16 cellular contexts compared by ENCODE assay signal in genomic region chr2:238299803-238300202, GRCh38. TPM values are rescaled to one million over a fixed set of nuclear protein-coding genes. Genes with fewer than 3 reads are reported as not detected.
DNase-seq lines count a peak whose midpoint lies in the region; ATAC-seq and TF ChIP-seq lines count a peak whose summit lies in the region.
"Had no signal": no experiment of that assay in that cellular context is flagged by ENCODE, and none has a peak within 500 bp of the region (broad histone marks: within the 10 kb centered on the region; RNA-seq: fewer than 3 reads in every experiment).

No MANE protein-coding gene starts in this region.

- no peaks in the 10 kb centered on the region for H3K27me3 Mint-ChIP-seq in Caco-2 (ENCODE audit: insufficient read depth, unreplicated experiment)
- H3K27me3 Mint-ChIP-seq in GM23338 (ENCODE audit: insufficient read depth, low read depth, poor library complexity): peaks cover 11% of the 10 kb centered on the region

- H3K27ac ChIP-seq in colonic mucosa (peak overlapping the region; percentile 33), lower lobe of right lung (no peak overlapping the region), suprapubic skin (peak overlapping the region; percentile 65), GM23338 (ENCODE audit: low read depth) (no peak overlapping the region)

- H3K36me3 ChIP-seq in colonic mucosa: no peaks in the 10 kb centered on the region
- H3K36me3 ChIP-seq in lower lobe of right lung: no peaks in the 10 kb centered on the region
- no peaks in the 10 kb centered on the region for H3K36me3 ChIP-seq in suprapubic skin
- no peaks in the 10 kb centered on the region for H3K36me3 ChIP-seq in Caco-2 (ENCODE audit: control insufficient read depth, insufficient read depth, low read length)
- H3K36me3 ChIP-seq in GM23338 (ENCODE audit: insufficient read depth): no peaks in the 10 kb centered on the region

- TF ChIP-seq CTCF in colonic mucosa (IDR thresholded peaks at IDR 0.05) (no peak), lower lobe of right lung (IDR thresholded peaks at IDR 0.05) (no peak), suprapubic skin (IDR thresholded peaks at IDR 0.05) (no peak), Caco-2 (IDR thresholded peaks at IDR 0.05; ENCODE audit: insufficient read depth in 1 of 2, low read depth in 1 of 2, low read length in 1 of 2, severe bottlenecking in 1 of 2, unreplicated experiment in 1 of 2) (no peak), GM10266 (IDR thresholded peaks at IDR 0.05; ENCODE audit: control insufficient read depth, insufficient read depth, low read depth, missing control alignments) (no peak), GM23338 (conservative IDR thresholded peaks at IDR 0.05; ENCODE audit: low read depth in 2 of 2) (no peak)

- no peaks in the 10 kb centered on the region for H3F3A ChIP-seq in GM23338 (replicated peaks; ENCODE audit: low read depth)

- no TSS peak for BruUV-seq in Caco-2 (replicated peaks; lab: Mats Ljungman, UMichigan)

- no peak overlapping the region for H2AFZ ChIP-seq in GM23338

- H3K27me3 ChIP-seq in colonic mucosa (no peaks in the 10 kb centered on the region), lower lobe of right lung (ENCODE audit: low read depth) (no peaks in the 10 kb centered on the region), suprapubic skin (peaks cover 3% of the 10 kb centered on the region), Caco-2 (replicated peaks; ENCODE audit: control insufficient read depth, insufficient read depth, low read length) (no peaks in the 10 kb centered on the region), GM23338 (ENCODE audit: insufficient read depth) (no peaks in the 10 kb centered on the region)

- no peaks in the 10 kb centered on the region for H3K9me3 ChIP-seq in colonic mucosa
- no peaks in the 10 kb centered on the region for H3K9me3 ChIP-seq in lower lobe of right lung
- H3K9me3 ChIP-seq in suprapubic skin: no peaks in the 10 kb centered on the region
- no peaks in the 10 kb centered on the region for H3K9me3 ChIP-seq in Caco-2

- peak overlapping the region in 1 of 2 donors; percentile 70 for H3K9ac ChIP-seq in colonic mucosa (ENCODE audit: low read depth in 2 of 2, low read length in 2 of 2)

- H3K4me3 Mint-ChIP-seq in Caco-2 (ENCODE audit: unreplicated experiment) (no peak overlapping the region), GM23338 (no peak overlapping the region)
- H3K4me3 Mint-ChIP-seq: activated CD8-positive, alpha-beta T cell treated with anti-CD3 and anti-CD28 coated beads, Interleukin-2, amount 10 ng/mL, durations not matched to agents 7 days and 5 days; activated T-helper 1 cell treated with anti-CD3 and anti-CD28 coated beads, Interleukin-12 subunit alpha, Interleukin-12 subunit beta, Interleukin-2, Interleukin-4 antibody, amounts not matched to agents 30 ng/mL and 10 ng/mL and 1 ng/mL, durations not matched to agents 14 hours and 24 hours and 36 hours; nephron had no signal

- no peaks in the 10 kb centered on the region for H4K20me1 ChIP-seq in GM23338 (replicated peaks; ENCODE audit: insufficient read depth)

- no peaks in the 10 kb centered on the region for H3K4me1 ChIP-seq in colonic mucosa
- H3K4me1 ChIP-seq in lower lobe of right lung: peaks cover 13% of the 10 kb centered on the region
- H3K4me1 ChIP-seq in suprapubic skin: peaks cover 10% of the 10 kb centered on the region
- H3K4me1 ChIP-seq in Caco-2: peaks cover 4% of the 10 kb centered on the region
- no peaks in the 10 kb centered on the region for H3K4me1 ChIP-seq in GM23338 (ENCODE audit: insufficient read depth)

- WGBS in suprapubic skin: 10% methylated on average over 7 of the region's 7 CpGs

- ATAC-seq in lower lobe of right lung (peak; percentile 62 to 65), GM23338 (no peak)
- ATAC-seq: activated CD8-positive, alpha-beta T cell treated with anti-CD3 and anti-CD28 coated beads, Interleukin-2, amount 10 ng/mL, durations not matched to agents 7 days and 5 days; SK-N-SH treated with all-trans-retinoic acid at 6 μM for 48 hours had no signal

- no peak overlapping the region for H3K4me3 ChIP-seq in colonic mucosa
- H3K4me3 ChIP-seq in lower lobe of right lung: no peak overlapping the region
- H3K4me3 ChIP-seq in suprapubic skin: no peak overlapping the region
- H3K4me3 ChIP-seq in Caco-2 (ENCODE audit: low read depth, low read length): no peak overlapping the region
- H3K4me3 ChIP-seq in GM23338: no peak overlapping the region

- peak; percentile 36 for DNase-seq in GM03348 (ENCODE audit: low spot score)
- DNase-seq in colonic mucosa: peak; percentile 72
- no peak for DNase-seq in lower lobe of right lung
- DNase-seq in suprapubic skin (ENCODE audit: low spot score in 2 of 2): peak in 1 of 2 donors; percentile 51
- no peak for DNase-seq in Caco-2
- DNase-seq in GM10266 (ENCODE audit: extremely low spot score): no peak
- DNase-seq in GM23338 (ENCODE audit: low spot score): no peak
- no peak for DNase-seq in NCI-H2107 (lab: John Stamatoyannopoulos, UW)
- DNase-seq: activated CD8-positive, alpha-beta T cell treated with anti-CD3 and anti-CD28 coated beads, Interleukin-2, amount 10 ng/mL, durations not matched to agents 7 days and 5 days; NCI-H187; NCI-H510A treated with DMSO at 0.1 percent for 48 hours; OCI-M1; stimulated activated CD4-positive, alpha-beta T cell treated with anti-CD3 and anti-CD28 coated beads, Interleukin-1b, Interleukin-23, amount 100 ng/mL, for 48 hours had no signal

- no peaks in the 10 kb centered on the region for H3K36me3 Mint-ChIP-seq in Caco-2 (ENCODE audit: insufficient read depth, unreplicated experiment)
- H3K36me3 Mint-ChIP-seq in GM23338 (ENCODE audit: low read depth): no peaks in the 10 kb centered on the region

- intact Hi-C loops in colonic mucosa (cut with DNase I): no loop called here
- intact Hi-C loops in lower lobe of right lung (cut with DNase I): no loop called here
- intact Hi-C loops in Caco-2 (cut with micrococcal nuclease; ENCODE audit: unreplicated experiment): no loop called here

- no peaks in the 10 kb centered on the region for H3K9me2 ChIP-seq in GM23338 (ENCODE audit: insufficient read depth)

- TF ChIP-seq POLR2A in suprapubic skin (IDR thresholded peaks at IDR 0.05): no peak

- CTCF ChIA-PET in Caco-2 (lab: Charles Lee): no interaction called here

- H3K79me2 ChIP-seq in GM23338 (replicated peaks; ENCODE audit: insufficient read depth): no peaks in the 10 kb centered on the region

- TF ChIP-seq EP300 in suprapubic skin (IDR thresholded peaks at IDR 0.05): no peak

- H3K4me2 ChIP-seq in GM23338: no peak overlapping the region

- no peaks in the 10 kb centered on the region for H3K9me3 Mint-ChIP-seq in Caco-2 (ENCODE audit: unreplicated experiment)
- no peaks in the 10 kb centered on the region for H3K9me3 Mint-ChIP-seq in GM23338
- H3K9me3 Mint-ChIP-seq: activated T-helper 1 cell treated with anti-CD3 and anti-CD28 coated beads, Interleukin-12 subunit alpha, Interleukin-12 subunit beta, Interleukin-2, Interleukin-4 antibody, amounts not matched to agents 30 ng/mL and 10 ng/mL and 1 ng/mL, durations not matched to agents 14 hours and 24 hours and 36 hours; nephron had no signal

- H3K27ac Mint-ChIP-seq in Caco-2 (ENCODE audit: unreplicated experiment): no peak overlapping the region
- H3K27ac Mint-ChIP-seq in GM23338: no peak overlapping the region
- H3K27ac Mint-ChIP-seq: activated CD8-positive, alpha-beta T cell treated with anti-CD3 and anti-CD28 coated beads, Interleukin-2, amount 10 ng/mL, durations not matched to agents 7 days and 5 days; activated T-helper 1 cell treated with anti-CD3 and anti-CD28 coated beads, Interleukin-12 subunit alpha, Interleukin-12 subunit beta, Interleukin-2, Interleukin-4 antibody, amounts not matched to agents 30 ng/mL and 10 ng/mL and 1 ng/mL, durations not matched to agents 14 hours and 24 hours and 36 hours; nephron had no signal

- POLR2A ChIA-PET in Caco-2 (lab: Charles Lee): interaction anchor here (0.7 to 1.0 kb wide), 2 partner anchors 14 to 22 kb away, joined by 3 to 4 read pairs; no protein-coding TSS in a partner anchor

- H3K4me1 Mint-ChIP-seq in Caco-2 (ENCODE audit: low read depth, unreplicated experiment): peaks cover 7% of the 10 kb centered on the region
- H3K4me1 Mint-ChIP-seq in GM23338: peaks cover 5% of the 10 kb centered on the region

TF ChIP-seq in GM23338, 12 proteins besides CTCF, POLR2A, EP300 and RAD21:
- TF ChIP-seq STAT1 (IDR thresholded peaks at IDR 0.05; ENCODE audit: unreplicated experiment) (no peak), CREB1 (CRISPR knock-in tag; IDR thresholded peaks at IDR 0.05; ENCODE audit: low read depth) (no peak), ETS1 (IDR thresholded peaks at IDR 0.05) (no peak), NANOG (IDR thresholded peaks at IDR 0.05; ENCODE audit: borderline replicate concordance) (no peak), JUNB (IDR thresholded peaks at IDR 0.05; ENCODE audit: unreplicated experiment) (no peak), ZNF114 (CRISPR knock-in tag; IDR thresholded peaks at IDR 0.05) (no peak), EZH2phosphoT487 (IDR thresholded peaks at IDR 0.05; ENCODE audit: unreplicated experiment) (no peak)

RNA-seq across cellular contexts. Expression of gene PER2, which starts 11.4 kb away (rescaled TPM):
- 10 to 100 TPM; 22.1 to 29.2 TPM for total RNA-seq in colonic mucosa
- total RNA-seq in lower lobe of right lung: 24.9 TPM
- 100 to 1,000 TPM in 1 of 4 donors, 10 to 100 TPM in 3; 24.3 to 105 (median 85.9) TPM for total RNA-seq in suprapubic skin
- 12.2 and 12.5 TPM in 2 replicates for total RNA-seq in Caco-2 (2022)
- 4.6 TPM in 2 replicates for total RNA-seq in GM23338 (2014; rRNA removed; shearing (Covaris generic))
- polyA plus RNA-seq in GM23338 (2016; fragmentation: Nextera tagmentation; extraction: Ambion mirVana): 2.2 and 2.3 TPM in 2 replicates

RNA-seq across cellular contexts. Expression of gene TRAF3IP1, which starts 20.5 kb away (rescaled TPM):
- total RNA-seq in colonic mucosa (10 to 100 TPM; 16.2 to 18.5 TPM), lower lobe of right lung (21.7 TPM), suprapubic skin (10 to 100 TPM; 10.2 to 15.4 (median 10.6) TPM), Caco-2 (2022) (7.1 and 7.4 TPM in 2 replicates)
- 12.2 and 12.5 TPM in 2 replicates for total RNA-seq in GM23338 (2014; rRNA removed; shearing (Covaris generic))
- polyA plus RNA-seq in GM23338 (2016; fragmentation: Nextera tagmentation; extraction: Ambion mirVana): 20.0 and 20.7 TPM in 2 replicates

RNA-seq across cellular contexts. Expression of gene HES6, which starts 60.0 kb away (rescaled TPM):
- total RNA-seq in colonic mucosa (10 to 100 TPM; 55.6 to 79.5 TPM), lower lobe of right lung (6.1 TPM), suprapubic skin (1 to 10 TPM; 4.0 to 10.0 (median 7.0) TPM), Caco-2 (2022) (21.2 and 22.1 TPM in 2 replicates)
- 76.3 and 85.5 TPM in 2 replicates for total RNA-seq in GM23338 (2014; rRNA removed; shearing (Covaris generic))
- polyA plus RNA-seq in GM23338 (2016; fragmentation: Nextera tagmentation; extraction: Ambion mirVana): 38.8 and 42.7 TPM in 2 replicates

Comparison
In these comparisons a context has a peak if more than half of its experiments do, and no peak if none do; other contexts are left out.
1. DNase-seq: peak in GM03348 (single experiment) and colonic mucosa (single experiment); none in lower lobe of right lung (single experiment), Caco-2 (0 of 2), GM10266 (single experiment), GM23338 (single experiment) and NCI-H2107 (single experiment).
2. H3K27ac ChIP-seq: peak in colonic mucosa (single experiment) and suprapubic skin (single experiment); none in lower lobe of right lung (single experiment) and GM23338 (single experiment).